In genomic region chr14:99216191-99216590, GRCh38 we compare ENCODE assay signal across 18 cellular contexts. TPM values are rescaled to one million over a fixed set of nuclear protein-coding genes. Genes with fewer than 3 reads are reported as not detected.
DNase-seq lines count a peak whose midpoint lies in the region; ATAC-seq and TF ChIP-seq lines count a peak whose summit lies in the region.
"Had no signal": no experiment of that assay in that cellular context is flagged by ENCODE, and none has a peak within 500 bp of the region (broad histone marks: within the 10 kb centered on the region; RNA-seq: fewer than 3 reads in every experiment).

No MANE protein-coding gene starts in this region.

- WGBS in SK-N-SH (ENCODE audit: low lambda C conversion rate) = 21% methylated on average over 6 of the region's 10 CpGs

- no peak overlapping the region for H2AFZ ChIP-seq in SK-N-SH (ENCODE audit: low read depth)

- no peak overlapping the region for H3K9ac ChIP-seq in SK-N-SH

- TF ChIP-seq CTCF in brain (conservative IDR thresholded peaks at IDR 0.05) (no peak), SK-N-SH (IDR thresholded peaks at IDR 0.05) (no peak)

- peaks cover 30% of the 10 kb centered on the region for H3K36me3 Mint-ChIP-seq in T-cell
- peaks cover 18% of the 10 kb centered on the region for H3K36me3 Mint-ChIP-seq in brain
- H3K36me3 Mint-ChIP-seq in stimulated activated effector memory CD8-positive, alpha-beta T cell treated with anti-CD3 and anti-CD28 coated beads, Interleukin-12 subunit alpha, Interleukin-12 subunit beta, amount 100 ng/mL, for 72 hours = peaks cover 69% of the 10 kb centered on the region

- peak; percentile 9 for DNase-seq in Right ventricle myocardium inferior (ENCODE audit: missing footprints)
- no peak for DNase-seq in cardiac septum (ENCODE audit: low spot score)
- DNase-seq in T-cell = no peak
- DNase-seq in stimulated activated effector memory CD8-positive, alpha-beta T cell treated with anti-CD3 and anti-CD28 coated beads, Interleukin-12 subunit alpha, Interleukin-12 subunit beta, amount 100 ng/mL, for 72 hours (ENCODE audit: low spot score in 2 of 2) = no peak
- no peak for DNase-seq in head of caudate nucleus
- DNase-seq in SK-N-SH = no peak
- DNase-seq: Caco-2, dorsolateral prefrontal cortex, left ventricle myocardium inferior, midbrain, NCI-H1105 treated with DMSO at 0.1 percent for 48 hours, NCI-H2107, NCI-H524 had no signal

- no peak overlapping the region for H3K27ac ChIP-seq in SK-N-SH (ENCODE audit: low read depth in 2 of 2, low read length in 1 of 2)
- H3K27ac ChIP-seq: cardiac muscle cell, dorsolateral prefrontal cortex, left ventricle myocardium inferior, thoracic aorta, VCaP had no signal

- CTCF ChIA-PET in T-cell (lab: Charles Lee) = interaction anchor here in 1 of 2 donors (1.4 to 1.7 kb wide), 2 partner anchors 24 to 29 kb away, joined by 4 to 7 read pairs; no protein-coding TSS in a partner anchor
- CTCF ChIA-PET in SK-N-SH (lab: Yijun Ruan, JAX) = interaction anchor here (1.8 kb wide), 1 partner anchor 8 kb away, joined by 4 read pairs; no protein-coding TSS in a partner anchor

- ATAC-seq in Right ventricle myocardium inferior (no peak), T-cell (replicated peaks in 1 of 4) (no peak), esophagus mucosa (no peak)
- no peak for ATAC-seq in stimulated activated effector memory CD8-positive, alpha-beta T cell treated with anti-CD3 and anti-CD28 coated beads, Interleukin-12 subunit alpha, Interleukin-12 subunit beta, amount 100 ng/mL, for 72 hours

- no peaks in the 10 kb centered on the region for H3K9me3 Mint-ChIP-seq in T-cell
- H3K9me3 Mint-ChIP-seq in brain = no peaks in the 10 kb centered on the region
- H3K9me3 Mint-ChIP-seq in stimulated activated effector memory CD8-positive, alpha-beta T cell treated with anti-CD3 and anti-CD28 coated beads, Interleukin-12 subunit alpha, Interleukin-12 subunit beta, amount 100 ng/mL, for 72 hours = no peaks in the 10 kb centered on the region

- H3K4me3 Mint-ChIP-seq in T-cell (peak overlapping the region; percentile 66 to 89 (median 74)), brain (peak overlapping the region in 4 of 5 experiments; percentile 10 to 81 (median 66))
- peak overlapping the region; percentile 42 for H3K4me3 Mint-ChIP-seq in stimulated activated effector memory CD8-positive, alpha-beta T cell treated with anti-CD3 and anti-CD28 coated beads, Interleukin-12 subunit alpha, Interleukin-12 subunit beta, amount 100 ng/mL, for 72 hours

- peaks cover 91 to 98% (median 94%) of the 10 kb centered on the region in 3 donors for H3K4me1 Mint-ChIP-seq in T-cell
- H3K4me1 Mint-ChIP-seq in brain = peaks cover 55% of the 10 kb centered on the region
- H3K4me1 Mint-ChIP-seq in stimulated activated effector memory CD8-positive, alpha-beta T cell treated with anti-CD3 and anti-CD28 coated beads, Interleukin-12 subunit alpha, Interleukin-12 subunit beta, amount 100 ng/mL, for 72 hours = peaks cover 93% of the 10 kb centered on the region

- no peaks in the 10 kb centered on the region for H3K27me3 Mint-ChIP-seq in T-cell
- H3K27me3 Mint-ChIP-seq in brain = peaks cover 5% of the 10 kb centered on the region

- intact Hi-C loops in Right ventricle myocardium inferior (cut with DNase I) (no loop called here), cardiac septum (cut with DNase I) (no loop called here), head of caudate nucleus (cut with DNase I) (no loop called here)

- H3K4me2 ChIP-seq in SK-N-SH = no peak overlapping the region

- H3K4me1 ChIP-seq in SK-N-SH (ENCODE audit: control insufficient read depth in 1 of 2, insufficient read depth in 2 of 2, low read depth in 1 of 2, low read length in 1 of 2) = no peaks in the 10 kb centered on the region
- H3K4me1 ChIP-seq: Caco-2, left ventricle myocardium inferior had no signal

- TF ChIP-seq EP300 in SK-N-SH (IDR thresholded peaks at IDR 0.05; ENCODE audit: borderline replicate concordance in 1 of 2, low read depth in 1 of 2, low read length in 1 of 2) = no peak

- peaks cover 40% of the 10 kb centered on the region for H3K27me3 ChIP-seq in SK-N-SH (ENCODE audit: insufficient read depth)
- H3K27me3 ChIP-seq: cardiac muscle cell had no signal

- no peaks in the 10 kb centered on the region for H4K20me1 ChIP-seq in SK-N-SH (ENCODE audit: insufficient read depth)

- H3K4me3 ChIP-seq in SK-N-SH (ENCODE audit: low read depth in 2 of 2, low read length in 1 of 2) = no peak overlapping the region
- H3K4me3 ChIP-seq: cardiac muscle cell, left ventricle myocardium inferior had no signal

- no peaks in the 10 kb centered on the region for H3K36me3 ChIP-seq in SK-N-SH (replicated peaks in 1 of 2; ENCODE audit: control insufficient read depth in 1 of 2, insufficient read depth in 2 of 2, low read length in 1 of 2)
- H3K36me3 ChIP-seq: cardiac muscle cell, left ventricle myocardium inferior, thoracic aorta had no signal

- peak overlapping the region; percentile 87 to 97 for H3K27ac Mint-ChIP-seq in T-cell
- H3K27ac Mint-ChIP-seq in brain = peak overlapping the region in 3 of 5 experiments; percentile 51 to 83 (median 69)
- H3K27ac Mint-ChIP-seq in stimulated activated effector memory CD8-positive, alpha-beta T cell treated with anti-CD3 and anti-CD28 coated beads, Interleukin-12 subunit alpha, Interleukin-12 subunit beta, amount 100 ng/mL, for 72 hours = peak overlapping the region; percentile 85

- no peak for TF ChIP-seq RAD21 in SK-N-SH (IDR thresholded peaks at IDR 0.05; ENCODE audit: low read length)

- H3K9me3 ChIP-seq in SK-N-SH = no peaks in the 10 kb centered on the region
- H3K9me3 ChIP-seq: Caco-2, left ventricle myocardium inferior, thoracic aorta had no signal

- H3F3A ChIP-seq in SK-N-SH (replicated peaks; ENCODE audit: insufficient read depth) = no peaks in the 10 kb centered on the region

- H3K9me2 ChIP-seq in SK-N-SH = no peaks in the 10 kb centered on the region

- H3K79me2 ChIP-seq in SK-N-SH (ENCODE audit: insufficient read depth) = no peaks in the 10 kb centered on the region

- POLR2A ChIA-PET in T-cell (lab: Charles Lee) (no interaction called here), SK-N-SH (lab: Yijun Ruan, JAX) (no interaction called here)

TF ChIP-seq in SK-N-SH, 30 proteins besides CTCF, POLR2A, EP300 and RAD21:
- TF ChIP-seq, protein P1, sequence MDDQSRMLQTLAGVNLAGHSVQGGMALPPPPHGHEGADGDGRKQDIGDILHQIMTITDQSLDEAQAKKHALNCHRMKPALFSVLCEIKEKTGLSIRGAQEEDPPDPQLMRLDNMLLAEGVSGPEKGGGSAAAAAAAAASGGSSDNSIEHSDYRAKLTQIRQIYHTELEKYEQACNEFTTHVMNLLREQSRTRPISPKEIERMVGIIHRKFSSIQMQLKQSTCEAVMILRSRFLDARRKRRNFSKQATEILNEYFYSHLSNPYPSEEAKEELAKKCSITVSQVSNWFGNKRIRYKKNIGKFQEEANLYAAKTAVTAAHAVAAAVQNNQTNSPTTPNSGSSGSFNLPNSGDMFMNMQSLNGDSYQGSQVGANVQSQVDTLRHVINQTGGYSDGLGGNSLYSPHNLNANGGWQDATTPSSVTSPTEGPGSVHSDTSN (IDR thresholded peaks at IDR 0.05) = no peak
- TF ChIP-seq MXI1 (IDR thresholded peaks at IDR 0.05; ENCODE audit: low read depth, low read length) (no peak), NFIC (IDR thresholded peaks at IDR 0.05; ENCODE audit: borderline replicate concordance) (no peak), USF1 (IDR thresholded peaks at IDR 0.05; ENCODE audit: borderline replicate concordance, low read depth) (no peak), FOXM1 (IDR thresholded peaks at IDR 0.05; ENCODE audit: low read depth) (no peak), GABPA (IDR thresholded peaks at IDR 0.05; ENCODE audit: low read depth) (no peak), YY1 (IDR thresholded peaks at IDR 0.05; ENCODE audit: low read depth) (no peak), TCF12 (IDR thresholded peaks at IDR 0.05) (no peak), EZH2phosphoT487 (IDR thresholded peaks at IDR 0.05; ENCODE audit: borderline replicate concordance, low read depth) (no peak), IRF3 (IDR thresholded peaks at IDR 0.05; ENCODE audit: low read depth, low read length) (no peak), SIN3A (IDR thresholded peaks at IDR 0.05; ENCODE audit: borderline replicate concordance, low read depth, low read length) (no peak), RXRA (IDR thresholded peaks at IDR 0.05; ENCODE audit: borderline replicate concordance, low read depth) (no peak)

RNA-seq across cellular contexts. Expression of gene BCL11B, which starts 55.8 kb away (rescaled TPM):
- total RNA-seq in Right ventricle myocardium inferior (0.14 TPM), cardiac septum (0.16 TPM), T-cell (100 to 1,000 TPM; 181 to 240 (median 196) TPM), esophagus mucosa (10.6 TPM)
- polyA plus RNA-seq in brain (ENCODE audit: insufficient read depth, low read depth, low replicate concordance) (1.6 TPM), SK-N-SH (2012; rRNA removed) (not detected in 2 replicates)
- not detected in 2 replicates for polyA plus RNA-seq in SK-N-SH (2012; cell fraction: cytosol; rRNA removed)
- polyA plus RNA-seq in SK-N-SH (2012; cell fraction: nucleus; rRNA removed) = not detected in 2 replicates

Comparison
In these comparisons a context has a peak if more than half of its experiments do, and no peak if none do; other contexts are left out.
1. RNA of gene BCL11B, which starts 55.8 kb away (total RNA-seq): 181 to 240 TPM in T-cell; 10.6 TPM in esophagus mucosa (single experiment), 0.16 TPM in cardiac septum (single experiment) and 0.14 TPM in Right ventricle myocardium inferior (single experiment); every median in the first group is over 10 times any median in the second.
2. Peak in every context shown above with its lines, with median percentiles within 50 percentile points of each other: H3K27ac Mint-ChIP-seq and H3K4me3 Mint-ChIP-seq.